In genomic region chr21:46254208-46254975, GRCh38 we compare ENCODE assay signal across 11 cellular contexts. TPM values are rescaled to one million over a fixed set of nuclear protein-coding genes. Genes with fewer than 3 reads are reported as not detected.
A peak's percentile ranks its signal among the peaks of the same experiment; 100 is the strongest.
DNase-seq lines count a peak whose midpoint lies in the region; ATAC-seq and TF ChIP-seq lines count a peak whose summit lies in the region.
"Had no signal": no experiment of that assay in that cellular context is flagged by ENCODE, and none has a peak within 500 bp of the region (broad histone marks: within the 10 kb centered on the region; RNA-seq: fewer than 3 reads in every experiment).

No MANE protein-coding gene starts in this region.

- no peaks in the 10 kb centered on the region for H3K27me3 Mint-ChIP-seq in activated naive CD4-positive, alpha-beta T cell treated with anti-CD3 and anti-CD28 coated beads, Interleukin-2, amount 50 U/mL, for 24 hours
- no peaks in the 10 kb centered on the region for H3K27me3 Mint-ChIP-seq in activated CD8-positive, alpha-beta T cell treated with anti-CD3 and anti-CD28 coated beads, Interleukin-2, amount 10 ng/mL, durations not matched to agents 7 days and 5 days (ENCODE audit: low read depth)
- H3K27me3 Mint-ChIP-seq in stimulated activated memory B cell treated with anti-CD40 and anti-IgM and Interleukin-4, amounts not matched to agents 10 μg/mL and 1 μg/mL and 100 μg/mL, for 72 hours = no peaks in the 10 kb centered on the region

- TF ChIP-seq POLR2A in thyroid gland (IDR thresholded peaks at IDR 0.05) = no peak

- H3K9ac ChIP-seq in colonic mucosa (ENCODE audit: low read depth in 2 of 2, low read length in 2 of 2) = no peak overlapping the region

- TF ChIP-seq CTCF in HEK293 (tag by site-specific recombination; IDR thresholded peaks at IDR 0.05) (no peak), thyroid gland (IDR thresholded peaks at IDR 0.05) (no peak), colonic mucosa (IDR thresholded peaks at IDR 0.05) (no peak)

- WGBS in thyroid gland, 2 donors = 89 to 93% methylated on average over 10 to 12 of the region's 12 CpGs

- intact Hi-C loops in thyroid gland (cut with DNase I) = no loop called here
- intact Hi-C loops in colonic mucosa (cut with DNase I) = no loop called here

- H3K27me3 ChIP-seq in thyroid gland (no peaks in the 10 kb centered on the region), colonic mucosa (no peaks in the 10 kb centered on the region)
- H3K27me3 ChIP-seq: neutrophil had no signal

- H3K4me1 Mint-ChIP-seq in activated naive CD4-positive, alpha-beta T cell treated with anti-CD3 and anti-CD28 coated beads, Interleukin-2, amount 50 U/mL, for 24 hours = peaks cover 42% of the 10 kb centered on the region
- H3K4me1 Mint-ChIP-seq in activated CD8-positive, alpha-beta T cell treated with anti-CD3 and anti-CD28 coated beads, Interleukin-2, amount 10 ng/mL, durations not matched to agents 7 days and 5 days (ENCODE audit: low read depth) = peaks cover 42% of the 10 kb centered on the region
- H3K4me1 Mint-ChIP-seq in stimulated activated memory B cell treated with anti-CD40 and anti-IgM and Interleukin-4, amounts not matched to agents 10 μg/mL and 1 μg/mL and 100 μg/mL, for 72 hours = peaks cover 37% of the 10 kb centered on the region

- H3K4me1 ChIP-seq in HEK293 (ENCODE audit: control insufficient read depth, insufficient read depth, low read length) (no peaks in the 10 kb centered on the region), thyroid gland (no peaks in the 10 kb centered on the region), colonic mucosa (peaks cover 4% of the 10 kb centered on the region)

- H3K36me3 Mint-ChIP-seq in activated naive CD4-positive, alpha-beta T cell treated with anti-CD3 and anti-CD28 coated beads, Interleukin-2, amount 50 U/mL, for 24 hours = peaks cover 31% of the 10 kb centered on the region
- peaks cover 84% of the 10 kb centered on the region for H3K36me3 Mint-ChIP-seq in activated CD8-positive, alpha-beta T cell treated with anti-CD3 and anti-CD28 coated beads, Interleukin-2, amount 10 ng/mL, durations not matched to agents 7 days and 5 days (ENCODE audit: low read depth)
- peaks cover 75% of the 10 kb centered on the region for H3K36me3 Mint-ChIP-seq in stimulated activated memory B cell treated with anti-CD40 and anti-IgM and Interleukin-4, amounts not matched to agents 10 μg/mL and 1 μg/mL and 100 μg/mL, for 72 hours

- H3K9me3 Mint-ChIP-seq in activated naive CD4-positive, alpha-beta T cell treated with anti-CD3 and anti-CD28 coated beads, Interleukin-2, amount 50 U/mL, for 24 hours = no peaks in the 10 kb centered on the region
- no peaks in the 10 kb centered on the region for H3K9me3 Mint-ChIP-seq in activated CD8-positive, alpha-beta T cell treated with anti-CD3 and anti-CD28 coated beads, Interleukin-2, amount 10 ng/mL, durations not matched to agents 7 days and 5 days (ENCODE audit: insufficient read depth)
- H3K9me3 Mint-ChIP-seq in stimulated activated memory B cell treated with anti-CD40 and anti-IgM and Interleukin-4, amounts not matched to agents 10 μg/mL and 1 μg/mL and 100 μg/mL, for 72 hours = peaks cover 7% of the 10 kb centered on the region

- DNase-seq in activated naive CD4-positive, alpha-beta T cell treated with Interleukin-2 at 50 U/mL for 16 hours = no peak
- no peak for DNase-seq in activated CD8-positive, alpha-beta T cell treated with anti-CD3 and anti-CD28 coated beads, Interleukin-2, amount 10 ng/mL, durations not matched to agents 7 days and 5 days
- DNase-seq in NCI-H1694 treated with DMSO at 0.1 percent for 48 hours (lab: John Stamatoyannopoulos, UW) (no peak), thyroid gland (no peak), colonic mucosa (no peak)
- DNase-seq: NCI-H1417 treated with DMSO at 0.1 percent for 48 hours, PC-3 had no signal

- no peak overlapping the region for H3K4me3 Mint-ChIP-seq in activated naive CD4-positive, alpha-beta T cell treated with anti-CD3 and anti-CD28 coated beads, Interleukin-2, amount 50 U/mL, for 24 hours
- H3K4me3 Mint-ChIP-seq in activated CD8-positive, alpha-beta T cell treated with anti-CD3 and anti-CD28 coated beads, Interleukin-2, amount 10 ng/mL, durations not matched to agents 7 days and 5 days = peak overlapping the region; percentile 56
- H3K4me3 Mint-ChIP-seq in stimulated activated memory B cell treated with anti-CD40 and anti-IgM and Interleukin-4, amounts not matched to agents 10 μg/mL and 1 μg/mL and 100 μg/mL, for 72 hours = peak overlapping the region; percentile 63

- H3K36me3 ChIP-seq in HEK293 (ENCODE audit: control insufficient read depth in 2 of 2, insufficient read depth in 1 of 2, low read length in 2 of 2) (peaks cover 66 to 95% of the 10 kb centered on the region in 2 experiments), thyroid gland (peaks cover 73 to 89% of the 10 kb centered on the region in 2 donors), colonic mucosa (peaks cover 26% of the 10 kb centered on the region)

- H3K27ac Mint-ChIP-seq in activated naive CD4-positive, alpha-beta T cell treated with anti-CD3 and anti-CD28 coated beads, Interleukin-2, amount 50 U/mL, for 24 hours = peak overlapping the region; percentile 95
- peak overlapping the region; percentile 94 for H3K27ac Mint-ChIP-seq in activated CD8-positive, alpha-beta T cell treated with anti-CD3 and anti-CD28 coated beads, Interleukin-2, amount 10 ng/mL, durations not matched to agents 7 days and 5 days
- H3K27ac Mint-ChIP-seq in stimulated activated memory B cell treated with anti-CD40 and anti-IgM and Interleukin-4, amounts not matched to agents 10 μg/mL and 1 μg/mL and 100 μg/mL, for 72 hours = peak overlapping the region; percentile 93

- no peaks in the 10 kb centered on the region for H3K9me3 ChIP-seq in HEK293 (ENCODE audit: control insufficient read depth, insufficient read depth, low read depth, low read length)
- no peaks in the 10 kb centered on the region for H3K9me3 ChIP-seq in thyroid gland
- H3K9me3 ChIP-seq in colonic mucosa = no peaks in the 10 kb centered on the region
- H3K9me3 ChIP-seq: neutrophil had no signal

- H3K27ac ChIP-seq in HEK293 (ENCODE audit: extremely low read depth, low read depth, low read length) (no peak overlapping the region), thyroid gland (no peak overlapping the region), colonic mucosa (no peak overlapping the region)
- H3K27ac ChIP-seq: neutrophil had no signal

- no peak overlapping the region for H3K4me3 ChIP-seq in HEK293 (ENCODE audit: low read depth, low read length)
- no peak overlapping the region for H3K4me3 ChIP-seq in thyroid gland (replicated peaks in 1 of 3)
- H3K4me3 ChIP-seq in colonic mucosa = no peak overlapping the region

- CTCF ChIA-PET in HEK293 (lab: Yijun Ruan, JAX) = no interaction called here
- CTCF ChIA-PET in activated CD8-positive, alpha-beta T cell treated with anti-CD3 and anti-CD28 coated beads, Interleukin-2, amount 10 ng/mL, durations not matched to agents 7 days and 5 days (lab: Charles Lee) = interaction anchor here (0.6 to 2.4 kb wide), 5 partner anchors 24 to 283 kb away, joined by 3 to 10 read pairs (median 4); no protein-coding TSS in a partner anchor

- no peak for ATAC-seq in activated CD8-positive, alpha-beta T cell treated with anti-CD3 and anti-CD28 coated beads, Interleukin-2, amount 10 ng/mL, durations not matched to agents 7 days and 5 days
- peak; percentile 84 for ATAC-seq in stimulated activated memory B cell treated with anti-CD40 and anti-IgM and Interleukin-4, amounts not matched to agents 10 μg/mL and 1 μg/mL and 100 μg/mL, for 72 hours
- ATAC-seq: PC-3 had no signal

- POLR2A ChIA-PET in HEK293 (lab: Yijun Ruan, JAX) = interaction anchor here (1.1 to 1.4 kb wide), 2 partner anchors 11 to 111 kb away, joined by 3 read pairs; no protein-coding TSS in a partner anchor
- POLR2A ChIA-PET in activated CD8-positive, alpha-beta T cell treated with anti-CD3 and anti-CD28 coated beads, Interleukin-2, amount 10 ng/mL, durations not matched to agents 7 days and 5 days (lab: Charles Lee) = interaction anchor here (1.2 to 1.6 kb wide), 3 partner anchors 11 to 203 kb away, joined by 3 to 5 read pairs (median 3); partner anchors contain the start of genes MCM3AP and YBEY

TF ChIP-seq in HEK293, 187 proteins besides CTCF, POLR2A, EP300 and RAD21:
- TF ChIP-seq ZNF148 (tag by site-specific recombination; IDR thresholded peaks at IDR 0.05; ENCODE audit: borderline replicate concordance) = no peak
- 0 out of 2 replicates have a peak, but pooled peaks have one; percentile 17 for TF ChIP-seq GLIS1 (tag by site-specific recombination; IDR thresholded peaks at IDR 0.05)
- no peak for TF ChIP-seq ZNF114 (tag by site-specific recombination; IDR thresholded peaks at IDR 0.05)
- TF ChIP-seq ZSCAN16 (tag by site-specific recombination; IDR thresholded peaks at IDR 0.05) = no peak
- no peak for TF ChIP-seq ZNF37A (tag by site-specific recombination; IDR thresholded peaks at IDR 0.05)
TF ChIP-seq in HEK293: peak in this region for 1.

RNA-seq across cellular contexts. Expression of gene LSS, which starts 25.8 kb away (rescaled TPM):
- total RNA-seq in activated CD8-positive, alpha-beta T cell treated with anti-CD3 and anti-CD28 coated beads, Interleukin-2, amount 10 ng/mL, durations not matched to agents 7 days and 5 days = 10 to 100 TPM; 72.1 to 76.1 TPM
- 10 to 100 TPM; 31.4 to 57.7 (median 42.0) TPM for total RNA-seq in thyroid gland
- total RNA-seq in colonic mucosa = 100 to 1,000 TPM in 1 of 2 donors, 10 to 100 TPM in 1; 78.2 to 142 TPM

RNA-seq across cellular contexts. Expression of gene MCM3AP, which starts 31.0 kb away (rescaled TPM):
- 100 to 1,000 TPM; 106 to 113 TPM for total RNA-seq in activated CD8-positive, alpha-beta T cell treated with anti-CD3 and anti-CD28 coated beads, Interleukin-2, amount 10 ng/mL, durations not matched to agents 7 days and 5 days
- 100 to 1,000 TPM in 1 of 4 donors, 10 to 100 TPM in 3; 65.7 to 116 (median 81.0) TPM for total RNA-seq in thyroid gland
- 100 to 1,000 TPM in 1 of 2 donors, 10 to 100 TPM in 1; 68.4 to 112 TPM for total RNA-seq in colonic mucosa

RNA-seq across cellular contexts. Expression of gene YBEY, which starts 31.8 kb away (rescaled TPM):
- 10 to 100 TPM; 13.4 to 15.2 TPM for total RNA-seq in activated CD8-positive, alpha-beta T cell treated with anti-CD3 and anti-CD28 coated beads, Interleukin-2, amount 10 ng/mL, durations not matched to agents 7 days and 5 days
- total RNA-seq in thyroid gland (10 to 100 TPM; 12.6 to 25.4 (median 21.0) TPM), colonic mucosa (10 to 100 TPM in 1 of 2 donors, 1 to 10 TPM in 1; 8.0 to 12.4 TPM)
